In the genomic region with DNA sequence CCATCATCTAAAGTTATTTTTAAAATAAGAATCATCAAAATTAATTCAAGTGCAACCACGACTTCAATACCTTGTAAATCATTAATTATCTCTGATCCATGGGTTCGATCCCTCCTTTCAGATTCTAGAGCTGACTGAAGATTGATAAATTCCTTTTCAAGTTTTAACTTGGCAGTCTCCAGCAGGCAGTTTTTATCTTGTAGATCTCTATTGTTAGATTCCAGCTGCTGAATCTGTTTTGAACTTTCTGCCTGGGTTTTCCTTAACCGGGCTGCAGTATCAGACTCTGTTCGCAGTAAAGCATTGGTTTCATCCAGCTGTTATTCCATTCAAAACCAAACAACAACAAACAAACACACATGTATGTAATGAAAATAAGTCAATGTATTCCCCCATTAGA, we compare ENCODE assay signal across 3 cellular contexts.
TF ChIP-seq lines count a peak whose summit lies in the region.

No MANE protein-coding gene starts in this region.

TF ChIP-seq in SK-N-SH, 30 proteins besides CTCF, POLR2A, EP300 and RAD21:
- TF ChIP-seq FOSL2 (IDR thresholded peaks at IDR 0.05; ENCODE audit: borderline replicate concordance, low read depth), result no peak
- TF ChIP-seq, protein P1, sequence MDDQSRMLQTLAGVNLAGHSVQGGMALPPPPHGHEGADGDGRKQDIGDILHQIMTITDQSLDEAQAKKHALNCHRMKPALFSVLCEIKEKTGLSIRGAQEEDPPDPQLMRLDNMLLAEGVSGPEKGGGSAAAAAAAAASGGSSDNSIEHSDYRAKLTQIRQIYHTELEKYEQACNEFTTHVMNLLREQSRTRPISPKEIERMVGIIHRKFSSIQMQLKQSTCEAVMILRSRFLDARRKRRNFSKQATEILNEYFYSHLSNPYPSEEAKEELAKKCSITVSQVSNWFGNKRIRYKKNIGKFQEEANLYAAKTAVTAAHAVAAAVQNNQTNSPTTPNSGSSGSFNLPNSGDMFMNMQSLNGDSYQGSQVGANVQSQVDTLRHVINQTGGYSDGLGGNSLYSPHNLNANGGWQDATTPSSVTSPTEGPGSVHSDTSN (IDR thresholded peaks at IDR 0.05), result peak; percentile 65
- TF ChIP-seq RXRA (IDR thresholded peaks at IDR 0.05; ENCODE audit: borderline replicate concordance, low read depth), result no peak

TF ChIP-seq in SK-N-SH treated with all-trans-retinoic acid at 6 μM for 48 hours, 23 proteins besides CTCF, POLR2A, EP300 and RAD21 (continued from another document):
- TF ChIP-seq RARB (CRISPR knock-in tag; IDR thresholded peaks at IDR 0.05) (no peak), ZNF70 (CRISPR knock-in tag; IDR thresholded peaks at IDR 0.05) (no peak), TOX (CRISPR knock-in tag; IDR thresholded peaks at IDR 0.05; ENCODE audit: borderline replicate concordance) (no peak), ESRRG (CRISPR knock-in tag; IDR thresholded peaks at IDR 0.05) (no peak), ARNTL (CRISPR knock-in tag; IDR thresholded peaks at IDR 0.05; ENCODE audit: borderline replicate concordance, low read depth) (no peak)
- TF ChIP-seq, protein P2, sequence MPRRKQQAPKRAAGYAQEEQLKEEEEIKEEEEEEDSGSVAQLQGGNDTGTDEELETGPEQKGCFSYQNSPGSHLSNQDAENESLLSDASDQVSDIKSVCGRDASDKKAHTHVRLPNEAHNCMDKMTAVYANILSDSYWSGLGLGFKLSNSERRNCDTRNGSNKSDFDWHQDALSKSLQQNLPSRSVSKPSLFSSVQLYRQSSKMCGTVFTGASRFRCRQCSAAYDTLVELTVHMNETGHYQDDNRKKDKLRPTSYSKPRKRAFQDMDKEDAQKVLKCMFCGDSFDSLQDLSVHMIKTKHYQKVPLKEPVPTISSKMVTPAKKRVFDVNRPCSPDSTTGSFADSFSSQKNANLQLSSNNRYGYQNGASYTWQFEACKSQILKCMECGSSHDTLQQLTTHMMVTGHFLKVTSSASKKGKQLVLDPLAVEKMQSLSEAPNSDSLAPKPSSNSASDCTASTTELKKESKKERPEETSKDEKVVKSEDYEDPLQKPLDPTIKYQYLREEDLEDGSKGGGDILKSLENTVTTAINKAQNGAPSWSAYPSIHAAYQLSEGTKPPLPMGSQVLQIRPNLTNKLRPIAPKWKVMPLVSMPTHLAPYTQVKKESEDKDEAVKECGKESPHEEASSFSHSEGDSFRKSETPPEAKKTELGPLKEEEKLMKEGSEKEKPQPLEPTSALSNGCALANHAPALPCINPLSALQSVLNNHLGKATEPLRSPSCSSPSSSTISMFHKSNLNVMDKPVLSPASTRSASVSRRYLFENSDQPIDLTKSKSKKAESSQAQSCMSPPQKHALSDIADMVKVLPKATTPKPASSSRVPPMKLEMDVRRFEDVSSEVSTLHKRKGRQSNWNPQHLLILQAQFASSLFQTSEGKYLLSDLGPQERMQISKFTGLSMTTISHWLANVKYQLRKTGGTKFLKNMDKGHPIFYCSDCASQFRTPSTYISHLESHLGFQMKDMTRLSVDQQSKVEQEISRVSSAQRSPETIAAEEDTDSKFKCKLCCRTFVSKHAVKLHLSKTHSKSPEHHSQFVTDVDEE (CRISPR knock-in tag; IDR thresholded peaks at IDR 0.05), result no peak
- TF ChIP-seq, protein P3, sequence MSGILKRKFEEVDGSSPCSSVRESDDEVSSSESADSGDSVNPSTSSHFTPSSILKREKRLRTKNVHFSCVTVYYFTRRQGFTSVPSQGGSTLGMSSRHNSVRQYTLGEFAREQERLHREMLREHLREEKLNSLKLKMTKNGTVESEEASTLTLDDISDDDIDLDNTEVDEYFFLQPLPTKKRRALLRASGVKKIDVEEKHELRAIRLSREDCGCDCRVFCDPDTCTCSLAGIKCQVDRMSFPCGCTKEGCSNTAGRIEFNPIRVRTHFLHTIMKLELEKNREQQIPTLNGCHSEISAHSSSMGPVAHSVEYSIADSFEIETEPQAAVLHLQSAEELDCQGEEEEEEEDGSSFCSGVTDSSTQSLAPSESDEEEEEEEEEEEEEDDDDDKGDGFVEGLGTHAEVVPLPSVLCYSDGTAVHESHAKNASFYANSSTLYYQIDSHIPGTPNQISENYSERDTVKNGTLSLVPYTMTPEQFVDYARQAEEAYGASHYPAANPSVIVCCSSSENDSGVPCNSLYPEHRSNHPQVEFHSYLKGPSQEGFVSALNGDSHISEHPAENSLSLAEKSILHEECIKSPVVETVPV (CRISPR knock-in tag; IDR thresholded peaks at IDR 0.05), result no peak
- TF ChIP-seq, protein P4, sequence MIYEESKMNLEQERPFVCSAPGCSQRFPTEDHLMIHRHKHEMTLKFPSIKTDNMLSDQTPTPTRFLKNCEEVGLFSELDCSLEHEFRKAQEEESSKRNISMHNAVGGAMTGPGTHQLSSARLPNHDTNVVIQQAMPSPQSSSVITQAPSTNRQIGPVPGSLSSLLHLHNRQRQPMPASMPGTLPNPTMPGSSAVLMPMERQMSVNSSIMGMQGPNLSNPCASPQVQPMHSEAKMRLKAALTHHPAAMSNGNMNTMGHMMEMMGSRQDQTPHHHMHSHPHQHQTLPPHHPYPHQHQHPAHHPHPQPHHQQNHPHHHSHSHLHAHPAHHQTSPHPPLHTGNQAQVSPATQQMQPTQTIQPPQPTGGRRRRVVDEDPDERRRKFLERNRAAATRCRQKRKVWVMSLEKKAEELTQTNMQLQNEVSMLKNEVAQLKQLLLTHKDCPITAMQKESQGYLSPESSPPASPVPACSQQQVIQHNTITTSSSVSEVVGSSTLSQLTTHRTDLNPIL (CRISPR knock-in tag; IDR thresholded peaks at IDR 0.05; ENCODE audit: low read depth), result no peak

TF ChIP-seq in HCT116, 20 proteins besides CTCF, POLR2A, EP300 and RAD21:
- TF ChIP-seq YY1 (IDR thresholded peaks at IDR 0.05; ENCODE audit: extremely low read depth, insufficient replicate concordance, low read depth, low read length), result no peak
TF ChIP-seq in HCT116: peak in this region for 0.
